In the genomic region with DNA sequence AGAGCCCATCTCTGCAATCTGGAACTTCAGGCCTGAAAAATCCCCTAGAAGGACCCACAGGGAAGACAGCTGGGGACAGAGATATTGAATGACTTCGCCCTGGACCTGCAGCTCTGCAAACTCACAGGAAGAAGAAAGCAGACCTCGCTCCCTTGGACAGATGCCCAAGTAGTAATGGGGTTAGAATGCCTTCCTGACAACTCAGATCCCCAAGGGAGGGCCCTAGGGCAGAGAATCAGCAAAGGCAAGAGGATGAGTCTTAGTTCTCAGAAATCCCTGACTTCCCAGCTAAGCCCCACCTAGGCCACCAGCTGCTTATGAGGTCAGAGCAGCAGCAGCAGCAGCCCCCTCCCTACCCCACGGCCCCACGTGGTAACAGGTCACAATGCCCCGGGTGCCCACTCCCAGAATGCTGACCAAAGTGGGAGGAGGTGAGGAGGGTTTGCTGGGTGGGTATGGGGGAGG, we compare ENCODE assay signal across 9 cellular contexts. TPM values are rescaled to one million over a fixed set of nuclear protein-coding genes. Genes with fewer than 3 reads are reported as not detected.
DNase-seq lines count a peak whose midpoint lies in the region; ATAC-seq and TF ChIP-seq lines count a peak whose summit lies in the region.
"Had no signal": no experiment of that assay in that cellular context is flagged by ENCODE, and none has a peak within 500 bp of the region (broad histone marks: within the 10 kb centered on the region; RNA-seq: fewer than 3 reads in every experiment).

A gene with protein sequence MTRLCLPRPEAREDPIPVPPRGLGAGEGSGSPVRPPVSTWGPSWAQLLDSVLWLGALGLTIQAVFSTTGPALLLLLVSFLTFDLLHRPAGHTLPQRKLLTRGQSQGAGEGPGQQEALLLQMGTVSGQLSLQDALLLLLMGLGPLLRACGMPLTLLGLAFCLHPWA (plus strand): TSS at position 401 of the 465 bp plus-strand sequence. CDS start 198 bp downstream, outside the sequence.

- intact Hi-C loops in posterior cingulate gyrus (cut with DNase I): no loop called here

- no peak for TF ChIP-seq CTCF in kidney epithelial cell (IDR thresholded peaks at IDR 0.05; ENCODE audit: insufficient read depth, low read length, poor library complexity, severe bottlenecking)

- H3K36me3 ChIP-seq in kidney epithelial cell (ENCODE audit: control insufficient read depth, insufficient read depth, low read length): no peaks in the 10 kb centered on the region

- ATAC-seq in GM18861 (IDR thresholded peaks at IDR 0.05; ENCODE audit: unreplicated experiment): no peak

- no peak within 1 kb of the TSS for H3K4me3 ChIP-seq in kidney epithelial cell (ENCODE audit: low read depth, low read length)

- peak; percentile 98 for DNase-seq in AG08395 (ENCODE audit: low spot score)
- peak; percentile 53 for DNase-seq in KBM-7
- peak; percentile 91 for DNase-seq in astrocyte of the hippocampus (ENCODE audit: low read depth, low spot score)
- DNase-seq in kidney epithelial cell (ENCODE audit: low read depth): peak; percentile 85
- DNase-seq in NCI-H2227 (lab: John Stamatoyannopoulos, UW; ENCODE audit: unreplicated experiment): no peak
- no peak for DNase-seq in posterior cingulate gyrus
- no peak for DNase-seq in activated naive CD4-positive, alpha-beta T cell treated with anti-CD3 and anti-CD28 coated beads, Interleukin-2, amount 50 U/mL, for 16 hours

- peaks cover 6% of the 10 kb centered on the region for H3K27me3 ChIP-seq in kidney epithelial cell (ENCODE audit: control insufficient read depth, insufficient read depth, low read length)

- in situ Hi-C loops in KBM-7 (cut with MboI; ENCODE audit: low pct_unique_long_range_greater_than_20kb, low sequenced_read_pairs): no loop called here

RNA-seq across cellular contexts. Expression of the gene that starts here (rescaled TPM):
- total RNA-seq in kidney epithelial cell: not detected in 2 replicates
- total RNA-seq: T-helper 2 cell treated with Interferon-gamma antibody and Interleukin-4, amounts not matched to agents 100 ng/mL and 5 ng/mL, for 36 hours had no signal

Comparison
In these comparisons a context has a peak if more than half of its experiments do, and no peak if none do; other contexts are left out.
1. Peak in DNase-seq in kidney epithelial cell; RNA of the gene not detected or under 1 TPM.
2. DNase-seq: peak in AG08395 (single experiment), KBM-7 (single experiment) and astrocyte of the hippocampus (single experiment); none in NCI-H2227 (single experiment), posterior cingulate gyrus (0 of 10) and activated naive CD4-positive, alpha-beta T cell treated with anti-CD3 and anti-CD28 coated beads, Interleukin-2, amount 50 U/mL, for 16 hours (single experiment).